Comparison of ENCODE assay signal across 27 cellular contexts in the genomic region with DNA sequence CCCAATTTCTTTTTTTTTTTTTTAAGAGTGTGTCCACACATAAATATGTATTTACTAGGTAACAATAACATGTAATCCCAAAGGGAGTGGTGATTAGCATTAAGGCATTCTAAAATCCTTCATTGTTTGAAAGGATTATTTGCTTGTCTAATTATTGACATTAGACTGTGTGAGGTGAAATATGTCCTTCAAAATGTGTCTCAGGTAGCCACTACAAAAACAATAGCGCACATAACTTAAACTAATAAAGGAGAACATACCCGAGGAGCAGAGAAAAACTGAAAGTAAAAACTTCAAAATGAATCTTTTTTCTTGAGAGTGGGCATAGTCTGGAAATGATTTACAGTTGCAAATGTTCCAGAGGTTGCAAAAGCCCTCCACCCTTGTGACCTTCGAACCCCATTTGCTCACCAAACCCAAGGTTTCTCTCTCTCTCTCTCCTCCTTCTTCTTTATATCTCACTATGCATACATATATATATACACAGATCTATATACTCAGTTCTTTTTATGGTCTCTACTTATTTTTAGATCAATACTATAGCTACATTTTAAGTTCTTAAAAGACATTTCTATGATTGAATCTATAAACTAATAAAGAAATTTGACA. TPM values are rescaled to one million over a fixed set of nuclear protein-coding genes. Genes with fewer than 3 reads are reported as not detected.
DNase-seq lines count a peak whose midpoint lies in the region; ATAC-seq and TF ChIP-seq lines count a peak whose summit lies in the region.
"Had no signal": no experiment of that assay in that cellular context is flagged by ENCODE, and none has a peak within 500 bp of the region (broad histone marks: within the 10 kb centered on the region; RNA-seq: fewer than 3 reads in every experiment).

No MANE protein-coding gene starts in this region.

- peak overlapping the region; percentile 43; the same call in 1 of the 2 replicates for H3K4me3 ChIP-seq in SK-N-MC
- peak overlapping the region; percentile 30 to 47 (median 37) for H3K4me3 ChIP-seq in liver (ENCODE audit: low read depth in 1 of 3, low read length in 3 of 3)
- H3K4me3 ChIP-seq in SJCRH30, result no peak overlapping the region
- H3K4me3 ChIP-seq: lung, prostate gland, SJSA1 had no signal

- H3K27ac Mint-ChIP-seq in activated naive CD4-positive, alpha-beta T cell treated with anti-CD3 and anti-CD28 coated beads, Interleukin-2, amount 50 U/mL, for 24 hours, result peak overlapping the region; percentile 77
- no peak overlapping the region for H3K27ac Mint-ChIP-seq in activated CD4-positive, alpha-beta T cell treated with anti-CD3 and anti-CD28 coated beads for 36 hours
- H3K27ac Mint-ChIP-seq: activated CD4-positive, alpha-beta T cell treated with anti-CD3 and anti-CD28 coated beads, Interleukin-2, amount 10 ng/mL, durations not matched to agents 24 days and 14 days; activated naive CD4-positive, alpha-beta T cell treated with anti-CD3 and anti-CD28 coated beads for 36 hours; endodermal cell had no signal

- H3K9me3 Mint-ChIP-seq in activated naive CD4-positive, alpha-beta T cell treated with anti-CD3 and anti-CD28 coated beads, Interleukin-2, amount 50 U/mL, for 24 hours, result no peaks in the 10 kb centered on the region
- no peaks in the 10 kb centered on the region for H3K9me3 Mint-ChIP-seq in activated CD4-positive, alpha-beta T cell treated with anti-CD3 and anti-CD28 coated beads for 36 hours (ENCODE audit: low read depth)
- H3K9me3 Mint-ChIP-seq: activated CD4-positive, alpha-beta T cell treated with anti-CD3 and anti-CD28 coated beads, Interleukin-2, amount 10 ng/mL, durations not matched to agents 24 days and 14 days; activated naive CD4-positive, alpha-beta T cell treated with anti-CD3 and anti-CD28 coated beads for 36 hours; activated T-cell treated with anti-CD3 and anti-CD28 coated beads, Interleukin-2, amount 50 U/mL, for 72 hours; endodermal cell had no signal

- intact Hi-C loops in activated CD4-positive, alpha-beta T cell treated with anti-CD3 and anti-CD28 coated beads for 36 hours (cut with DNase I, micrococcal nuclease), result no loop called here

- peak in 1 of 2 donors; percentile 11 for TF ChIP-seq RAD21 in liver (IDR thresholded peaks at IDR 0.05)

- no peaks in the 10 kb centered on the region for H3K4me1 Mint-ChIP-seq in activated naive CD4-positive, alpha-beta T cell treated with anti-CD3 and anti-CD28 coated beads, Interleukin-2, amount 50 U/mL, for 24 hours
- H3K4me1 Mint-ChIP-seq in activated CD4-positive, alpha-beta T cell treated with anti-CD3 and anti-CD28 coated beads for 36 hours, result no peaks in the 10 kb centered on the region
- H3K4me1 Mint-ChIP-seq: activated CD4-positive, alpha-beta T cell treated with anti-CD3 and anti-CD28 coated beads, Interleukin-2, amount 10 ng/mL, durations not matched to agents 24 days and 14 days; endodermal cell had no signal

- H3K9me3 ChIP-seq in SK-N-MC (ENCODE audit: low read depth, low read length), result no peaks in the 10 kb centered on the region
- H3K9me3 ChIP-seq in liver (ENCODE audit: control insufficient read depth in 4 of 4, low read length in 3 of 4), result peaks cover 0 to 7% (median under 1%) of the 10 kb centered on the region in 4 donors
- no peaks in the 10 kb centered on the region for H3K9me3 ChIP-seq in SJCRH30 (replicated peaks)
- H3K9me3 ChIP-seq: BE2C, prostate gland, SJSA1, transverse colon had no signal

- peaks cover 3% of the 10 kb centered on the region for H3K27me3 Mint-ChIP-seq in activated naive CD4-positive, alpha-beta T cell treated with anti-CD3 and anti-CD28 coated beads, Interleukin-2, amount 50 U/mL, for 24 hours
- H3K27me3 Mint-ChIP-seq in activated CD4-positive, alpha-beta T cell treated with anti-CD3 and anti-CD28 coated beads for 36 hours, result peaks cover 8% of the 10 kb centered on the region

- no peaks in the 10 kb centered on the region; the same call in 1 of the 2 replicates for H3K36me3 ChIP-seq in SK-N-MC (ENCODE audit: insufficient read depth, low read length)
- H3K36me3 ChIP-seq in liver (ENCODE audit: control insufficient read depth in 4 of 4, insufficient read depth in 3 of 4, low read depth in 1 of 4, low read length in 3 of 4), result no peaks in the 10 kb centered on the region
- H3K36me3 ChIP-seq in SJCRH30, result no peaks in the 10 kb centered on the region
- H3K36me3 ChIP-seq: BE2C, prostate gland, SJSA1, transverse colon had no signal

- no peak overlapping the region for H3K4me3 Mint-ChIP-seq in activated naive CD4-positive, alpha-beta T cell treated with anti-CD3 and anti-CD28 coated beads, Interleukin-2, amount 50 U/mL, for 24 hours
- no peak overlapping the region for H3K4me3 Mint-ChIP-seq in activated CD4-positive, alpha-beta T cell treated with anti-CD3 and anti-CD28 coated beads for 36 hours
- H3K4me3 Mint-ChIP-seq: activated CD4-positive, alpha-beta T cell treated with anti-CD3 and anti-CD28 coated beads, Interleukin-2, amount 10 ng/mL, durations not matched to agents 24 days and 14 days; activated naive CD4-positive, alpha-beta T cell treated with anti-CD3 and anti-CD28 coated beads for 36 hours; activated T-cell treated with anti-CD3 and anti-CD28 coated beads, Interleukin-2, amount 50 U/mL, for 72 hours; endodermal cell had no signal

- no peak for TF ChIP-seq CTCF in liver (IDR thresholded peaks at IDR 0.05; ENCODE audit: low read depth, low read length, missing input control)

- H3K9ac ChIP-seq in SK-N-MC (ENCODE audit: insufficient read length), result peak overlapping the region; percentile 6
- H3K9ac ChIP-seq in liver (ENCODE audit: low read depth in 1 of 2, low read length in 2 of 2), result peak overlapping the region; percentile 14 to 60

- CTCF ChIA-PET in activated CD4-positive, alpha-beta T cell treated with anti-CD3 and anti-CD28 coated beads for 36 hours (lab: Charles Lee), result interaction anchor here (0.9 to 1.4 kb wide), 2 partner anchors 11 to 19 kb away, joined by 3 to 6 read pairs; no protein-coding TSS in a partner anchor

- no peak for DNase-seq in activated naive CD4-positive, alpha-beta T cell treated with anti-CD3 and anti-CD28 coated beads, Interleukin-2, amount 50 U/mL, for 16 hours
- no peak for DNase-seq in SK-N-MC (ENCODE audit: low read depth, low spot score)
- DNase-seq in SIG-M5 treated with dmso at 0.1 percent for 504 hours (lab: John Stamatoyannopoulos, UW; ENCODE audit: unreplicated experiment), result no peak
- no peak for DNase-seq in SJCRH30
- DNase-seq in activated naive CD4-positive, alpha-beta T cell treated with Interleukin-2 at 50 U/mL for 16 hours, result no peak
- DNase-seq in activated CD4-positive, alpha-beta T cell treated with anti-CD3 and anti-CD28 coated beads for 36 hours, result no peak
- DNase-seq: activated CD4-positive, alpha-beta T cell treated with anti-CD3 and anti-CD28 coated beads, Interleukin-2, amount 10 ng/mL, durations not matched to agents 24 days and 14 days; activated naive CD4-positive, alpha-beta T cell treated with anti-CD3 and anti-CD28 coated beads for 36 hours; activated T-cell treated with anti-CD3 and anti-CD28 coated beads, Interleukin-2, amount 50 U/mL, for 72 hours; anterior cingulate cortex; BE2C; DMS79; endodermal cell; H7; islet precursor cell; NCI-H1092 treated with DMSO at 0.1 percent for 48 hours; NCI-H187 treated with DMSO at 0.1 percent for 48 hours; NCI-H748 treated with DMSO at 0.1 percent for 48 hours; T-helper 2 cell; transverse colon had no signal

- POLR2A ChIA-PET in activated CD4-positive, alpha-beta T cell treated with anti-CD3 and anti-CD28 coated beads for 36 hours (lab: Charles Lee), result no interaction called here

- peaks cover 0 to 11% (median 2%) of the 10 kb centered on the region in 4 donors for H3K4me1 ChIP-seq in liver (ENCODE audit: control insufficient read depth in 4 of 4, insufficient read depth in 4 of 4, low read length in 3 of 4)
- no peaks in the 10 kb centered on the region for H3K4me1 ChIP-seq in SJCRH30
- H3K4me1 ChIP-seq: BE2C, prostate gland, SJSA1 had no signal

- peak overlapping the region; percentile 81; the same call in 1 of the 2 replicates for H3K27ac ChIP-seq in SK-N-MC
- H3K27ac ChIP-seq in liver (ENCODE audit: low read depth in 1 of 2, low read length in 2 of 2), result no peak overlapping the region
- H3K27ac ChIP-seq in SJCRH30, result no peak overlapping the region
- H3K27ac ChIP-seq: prostate gland, SJSA1, transverse colon had no signal

- H3K27me3 ChIP-seq in liver (ENCODE audit: control insufficient read depth in 4 of 4, insufficient read depth in 4 of 4, low read length in 3 of 4) (no peaks in the 10 kb centered on the region), SJCRH30 (no peaks in the 10 kb centered on the region)
- H3K27me3 ChIP-seq: BE2C, SJSA1, transverse colon had no signal

- no peak for ATAC-seq in activated CD4-positive, alpha-beta T cell treated with anti-CD3 and anti-CD28 coated beads for 36 hours
- ATAC-seq: activated T-cell treated with anti-CD3 and anti-CD28 coated beads, Interleukin-2, amount 50 U/mL, for 72 hours; Panc1 had no signal

- 24% methylated on average over 3 of the region's 3 CpGs for WGBS in liver

- no peaks in the 10 kb centered on the region for H3K36me3 Mint-ChIP-seq in activated naive CD4-positive, alpha-beta T cell treated with anti-CD3 and anti-CD28 coated beads, Interleukin-2, amount 50 U/mL, for 24 hours
- no peaks in the 10 kb centered on the region for H3K36me3 Mint-ChIP-seq in activated CD4-positive, alpha-beta T cell treated with anti-CD3 and anti-CD28 coated beads for 36 hours (ENCODE audit: low read depth)

TF ChIP-seq in liver, 16 proteins besides CTCF, POLR2A, EP300 and RAD21 (continues in another document):
- TF ChIP-seq GABPA (IDR thresholded peaks at IDR 0.05 in 1 of 2, conservative IDR thresholded peaks at IDR 0.05 in 1 of 2), result no peak
- TF ChIP-seq SP1 (IDR thresholded peaks at IDR 0.05), result peak; percentile 70
- peak in 1 of 2 donors; percentile 37 for TF ChIP-seq JUND (IDR thresholded peaks at IDR 0.05)
- no peak for TF ChIP-seq NR2F2 (IDR thresholded peaks at IDR 0.05)
- TF ChIP-seq RXRA (IDR thresholded peaks at IDR 0.05), result peak in 1 of 2 donors; percentile 39
- TF ChIP-seq, protein P1, sequence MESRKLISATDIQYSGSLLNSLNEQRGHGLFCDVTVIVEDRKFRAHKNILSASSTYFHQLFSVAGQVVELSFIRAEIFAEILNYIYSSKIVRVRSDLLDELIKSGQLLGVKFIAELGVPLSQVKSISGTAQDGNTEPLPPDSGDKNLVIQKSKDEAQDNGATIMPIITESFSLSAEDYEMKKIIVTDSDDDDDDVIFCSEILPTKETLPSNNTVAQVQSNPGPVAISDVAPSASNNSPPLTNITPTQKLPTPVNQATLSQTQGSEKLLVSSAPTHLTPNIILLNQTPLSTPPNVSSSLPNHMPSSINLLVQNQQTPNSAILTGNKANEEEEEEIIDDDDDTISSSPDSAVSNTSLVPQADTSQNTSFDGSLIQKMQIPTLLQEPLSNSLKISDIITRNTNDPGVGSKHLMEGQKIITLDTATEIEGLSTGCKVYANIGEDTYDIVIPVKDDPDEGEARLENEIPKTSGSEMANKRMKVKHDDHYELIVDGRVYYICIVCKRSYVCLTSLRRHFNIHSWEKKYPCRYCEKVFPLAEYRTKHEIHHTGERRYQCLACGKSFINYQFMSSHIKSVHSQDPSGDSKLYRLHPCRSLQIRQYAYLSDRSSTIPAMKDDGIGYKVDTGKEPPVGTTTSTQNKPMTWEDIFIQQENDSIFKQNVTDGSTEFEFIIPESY (IDR thresholded peaks at IDR 0.05), result no peak

RNA-seq across cellular contexts. Expression of a gene that starts 24.4 kb away (rescaled TPM):
- total RNA-seq in liver, result under 1 TPM; 0.17 to 0.47 TPM
- 1 to 10 TPM in 1 of 2 donors, under 1 TPM in 1; 0.61 to 1.0 TPM for polyA plus RNA-seq in liver
- total RNA-seq in SJCRH30 (2014; rRNA removed; shearing (Covaris generic)), result 0.35 and 0.49 TPM in 2 replicates
- total RNA-seq in activated CD4-positive, alpha-beta T cell treated with anti-CD3 and anti-CD28 coated beads for 36 hours, result not detected
- total RNA-seq: activated CD4-positive, alpha-beta T cell treated with anti-CD3 and anti-CD28 coated beads, Interleukin-2, amount 10 ng/mL, durations not matched to agents 24 days and 14 days; activated naive CD4-positive, alpha-beta T cell treated with anti-CD3 and anti-CD28 coated beads for 36 hours; activated T-cell treated with anti-CD3 and anti-CD28 coated beads, Interleukin-2, amount 50 U/mL, for 72 hours; glomerular endothelial cell had no signal
